17 cellular contexts compared by ENCODE assay signal in genomic region chr10:125016611-125017202, GRCh38.
DNase-seq lines count a peak whose midpoint lies in the region; ATAC-seq and TF ChIP-seq lines count a peak whose summit lies in the region.
"Had no signal": no experiment of that assay in that cellular context is flagged by ENCODE, and none has a peak within 500 bp of the region (broad histone marks: within the 10 kb centered on the region; RNA-seq: fewer than 3 reads in every experiment).

No MANE protein-coding gene starts in this region.

- ATAC-seq in Right ventricle myocardium inferior (peak; percentile 45), left ventricle myocardium superior (peak; percentile 47), GM19452 (IDR thresholded peaks at IDR 0.05; ENCODE audit: unreplicated experiment) (no peak), HG03196 (IDR thresholded peaks at IDR 0.05; ENCODE audit: unreplicated experiment) (no peak)
- no peak for ATAC-seq in activated CD8-positive, alpha-beta T cell treated with anti-CD3 and anti-CD28 coated beads, Interleukin-2, amount 10 ng/mL, durations not matched to agents 7 days and 5 days
- ATAC-seq: GM12878 had no signal

- peak; percentile 81 for DNase-seq in Right ventricle myocardium inferior (ENCODE audit: missing footprints)
- no peak for DNase-seq in cardiac septum (ENCODE audit: low spot score)
- peak; percentile 83 for DNase-seq in left ventricle myocardium superior
- peak; percentile 93 for DNase-seq in posterior vena cava (ENCODE audit: low spot score)
- DNase-seq in vagina (ENCODE audit: extremely low spot score in 2 of 2), result no peak
- DNase-seq in activated CD8-positive, alpha-beta T cell treated with anti-CD3 and anti-CD28 coated beads, Interleukin-2, amount 10 ng/mL, durations not matched to agents 7 days and 5 days, result no peak
- DNase-seq: ACHN; activated B cell treated with CpG ODN at 0.5 μM for 24 hours; activated T-cell treated with anti-CD3 and anti-CD28 coated beads, Interleukin-2, amount 50 U/mL, for 48 hours; foreskin melanocyte; NCI-H446 treated with DMSO at 0.1 percent for 48 hours had no signal

- POLR2A ChIA-PET in activated CD8-positive, alpha-beta T cell treated with anti-CD3 and anti-CD28 coated beads, Interleukin-2, amount 10 ng/mL, durations not matched to agents 7 days and 5 days (lab: Charles Lee), result no interaction called here

- TF ChIP-seq CTCF in vagina (IDR thresholded peaks at IDR 0.05), result no peak

- no peak overlapping the region for H3K27ac Mint-ChIP-seq in activated CD8-positive, alpha-beta T cell treated with anti-CD3 and anti-CD28 coated beads, Interleukin-2, amount 10 ng/mL, durations not matched to agents 7 days and 5 days
- H3K27ac Mint-ChIP-seq: activated B cell treated with CpG ODN at 0.5 μM for 24 hours had no signal

- peaks cover 18% of the 10 kb centered on the region for H3K27me3 Mint-ChIP-seq in activated CD8-positive, alpha-beta T cell treated with anti-CD3 and anti-CD28 coated beads, Interleukin-2, amount 10 ng/mL, durations not matched to agents 7 days and 5 days (ENCODE audit: low read depth)

- H3K9me3 ChIP-seq in vagina, result no peaks in the 10 kb centered on the region
- H3K9me3 ChIP-seq: SJCRH30 had no signal

- peaks cover 12% of the 10 kb centered on the region for H3K4me1 Mint-ChIP-seq in activated CD8-positive, alpha-beta T cell treated with anti-CD3 and anti-CD28 coated beads, Interleukin-2, amount 10 ng/mL, durations not matched to agents 7 days and 5 days (ENCODE audit: low read depth)
- H3K4me1 Mint-ChIP-seq: activated B cell treated with CpG ODN at 0.5 μM for 24 hours had no signal

- H3K36me3 ChIP-seq in vagina, result no peaks in the 10 kb centered on the region
- H3K36me3 ChIP-seq: cardiac muscle cell had no signal

- intact Hi-C loops in Right ventricle myocardium inferior (cut with DNase I) (no loop called here), cardiac septum (cut with DNase I) (no loop called here), left ventricle myocardium superior (cut with micrococcal nuclease) (no loop called here), posterior vena cava (cut with DNase I) (no loop called here), vagina (cut with DNase I) (no loop called here)

- H3K27me3 ChIP-seq in vagina, result no peaks in the 10 kb centered on the region
- H3K27me3 ChIP-seq: cardiac muscle cell, SJCRH30 had no signal

- H3K4me1 ChIP-seq in vagina, result peaks cover 67% of the 10 kb centered on the region

- no peaks in the 10 kb centered on the region for H3K9me3 Mint-ChIP-seq in activated CD8-positive, alpha-beta T cell treated with anti-CD3 and anti-CD28 coated beads, Interleukin-2, amount 10 ng/mL, durations not matched to agents 7 days and 5 days (ENCODE audit: insufficient read depth)

- peak overlapping the region; percentile 70 for H3K27ac ChIP-seq in vagina
- H3K27ac ChIP-seq: cardiac muscle cell, SJCRH30 had no signal

- H3K36me3 Mint-ChIP-seq in activated CD8-positive, alpha-beta T cell treated with anti-CD3 and anti-CD28 coated beads, Interleukin-2, amount 10 ng/mL, durations not matched to agents 7 days and 5 days (ENCODE audit: low read depth), result no peaks in the 10 kb centered on the region

- no peak for TF ChIP-seq POLR2A in vagina (IDR thresholded peaks at IDR 0.05)

- CTCF ChIA-PET in activated CD8-positive, alpha-beta T cell treated with anti-CD3 and anti-CD28 coated beads, Interleukin-2, amount 10 ng/mL, durations not matched to agents 7 days and 5 days (lab: Charles Lee), result no interaction called here

- H3K4me3 ChIP-seq in vagina, result no peak overlapping the region
- H3K4me3 ChIP-seq: cardiac muscle cell, GM12878, lung, SJCRH30 had no signal

- no peak overlapping the region for H3K4me3 Mint-ChIP-seq in activated CD8-positive, alpha-beta T cell treated with anti-CD3 and anti-CD28 coated beads, Interleukin-2, amount 10 ng/mL, durations not matched to agents 7 days and 5 days
- H3K4me3 Mint-ChIP-seq: activated B cell treated with CpG ODN at 0.5 μM for 24 hours had no signal

Comparison
In these comparisons a context has a peak if more than half of its experiments do, and no peak if none do; other contexts are left out.
1. DNase-seq: peak in Right ventricle myocardium inferior (single experiment), left ventricle myocardium superior (single experiment) and posterior vena cava (single experiment); none in cardiac septum (single experiment), vagina (0 of 2) and activated CD8-positive, alpha-beta T cell treated with anti-CD3 and anti-CD28 coated beads, Interleukin-2, amount 10 ng/mL, durations not matched to agents 7 days and 5 days (single experiment).
2. ATAC-seq: peak in Right ventricle myocardium inferior (single experiment) and left ventricle myocardium superior (single experiment); none in GM19452 (single experiment), HG03196 (single experiment) and activated CD8-positive, alpha-beta T cell treated with anti-CD3 and anti-CD28 coated beads, Interleukin-2, amount 10 ng/mL, durations not matched to agents 7 days and 5 days (single experiment).